8 cellular contexts compared by ENCODE assay signal in genomic region chr1:31588751-31589515, GRCh38. TPM values are rescaled to one million over a fixed set of nuclear protein-coding genes. Genes with fewer than 3 reads are reported as not detected.
DNase-seq lines count a peak whose midpoint lies in the region; TF ChIP-seq lines count a peak whose summit lies in the region.

No MANE protein-coding gene starts in this region.

- H4K20me1 ChIP-seq in hepatocyte (ENCODE audit: insufficient read depth, poor library complexity, severe bottlenecking), result no peaks in the 10 kb centered on the region

- in situ Hi-C loops in astrocyte of the spinal cord (cut with HindIII; ENCODE audit: low sequenced_read_pairs), result no loop called here

- H3K9me2 ChIP-seq in hepatocyte (replicated peaks; ENCODE audit: insufficient read depth), result no peaks in the 10 kb centered on the region

- DNase-seq in COLO668 (lab: John Stamatoyannopoulos, UW; ENCODE audit: unreplicated experiment) (peak; percentile 58), astrocyte of the spinal cord (ENCODE audit: low read depth, low spot score) (no peak), hepatocyte (ENCODE audit: low spot score) (peak; percentile 61), NCI-H774 (lab: John Stamatoyannopoulos, UW) (no peak), NCI-H510A treated with DMSO at 0.1 percent for 48 hours (lab: John Stamatoyannopoulos, UW) (no peak), medulla oblongata (ENCODE audit: extremely low spot score) (no peak), NCI-H1092 treated with DMSO at 0.1 percent for 48 hours (lab: John Stamatoyannopoulos, UW) (no peak)

- no peaks in the 10 kb centered on the region for H3K79me2 ChIP-seq in hepatocyte

- peak overlapping the region; percentile 4 for H3K9ac ChIP-seq in rectal smooth muscle tissue (ENCODE audit: low read length)

- H3K36me3 ChIP-seq in hepatocyte (replicated peaks; ENCODE audit: insufficient read depth, low read depth), result no peaks in the 10 kb centered on the region
- H3K36me3 ChIP-seq in rectal smooth muscle tissue (ENCODE audit: control insufficient read depth, insufficient read depth, low read length), result no peaks in the 10 kb centered on the region

- peak overlapping the region; percentile 86 for H3K4me2 ChIP-seq in hepatocyte

- 23% methylated on average over 43 of the region's 62 CpGs for WGBS in hepatocyte (ENCODE audit: low lambda C conversion rate, missing lambda C conversion rate)

- H3K27me3 ChIP-seq in hepatocyte, result no peaks in the 10 kb centered on the region
- H3K27me3 ChIP-seq in rectal smooth muscle tissue (ENCODE audit: control insufficient read depth, insufficient read depth, low read length), result no peaks in the 10 kb centered on the region

- TF ChIP-seq CTCF in astrocyte of the spinal cord (IDR thresholded peaks at IDR 0.05; ENCODE audit: low read depth, low read length) (no peak), hepatocyte (IDR thresholded peaks at IDR 0.05; ENCODE audit: poor library complexity) (no peak)

- peak overlapping the region; percentile 79 for H2AFZ ChIP-seq in hepatocyte

- no peaks in the 10 kb centered on the region for H3K9me3 ChIP-seq in hepatocyte (ENCODE audit: low read depth)

- H3K4me3 ChIP-seq in astrocyte of the spinal cord (ENCODE audit: low read depth, low read length) (peak overlapping the region; percentile 13), hepatocyte (no peak overlapping the region), rectal smooth muscle tissue (ENCODE audit: low read length) (peak overlapping the region; percentile 54)

- H3K27ac ChIP-seq in hepatocyte (peak overlapping the region; percentile 72), rectal smooth muscle tissue (ENCODE audit: low read depth, low read length) (peak overlapping the region; percentile 97)

- H3K4me1 ChIP-seq in hepatocyte (ENCODE audit: insufficient read depth) (peaks cover 23% of the 10 kb centered on the region), rectal smooth muscle tissue (ENCODE audit: control insufficient read depth, insufficient read depth, low read length) (peaks cover 23% of the 10 kb centered on the region)

RNA-seq across cellular contexts. Expression of gene TINAGL1, which starts 12.6 kb away (rescaled TPM):
- total RNA-seq in hepatocyte, result 46.2 and 58.3 TPM in 2 replicates
- 64.4 and 69.4 TPM in 2 replicates for polyA plus RNA-seq in hepatocyte

RNA-seq across cellular contexts. Expression of gene HCRTR1, which starts 28.6 kb away (rescaled TPM):
- total RNA-seq in hepatocyte, result 0.28 TPM in 1 of 2 replicates, not detected in the other
- 0.68 TPM in 1 of 2 replicates, not detected in the other for polyA plus RNA-seq in hepatocyte

RNA-seq across cellular contexts. Expression of gene PEF1, which starts 55.7 kb away (rescaled TPM):
- total RNA-seq in hepatocyte, result 70.7 and 85.9 TPM in 2 replicates
- 85.5 and 89.0 TPM in 2 replicates for polyA plus RNA-seq in hepatocyte

Comparison
In these comparisons a context has a peak if more than half of its experiments do, and no peak if none do; other contexts are left out.
1. DNase-seq: peak in COLO668 (single experiment) and hepatocyte (single experiment); none in astrocyte of the spinal cord (single experiment), NCI-H774 (single experiment), NCI-H510A treated with DMSO at 0.1 percent for 48 hours (single experiment), medulla oblongata (single experiment) and NCI-H1092 treated with DMSO at 0.1 percent for 48 hours (single experiment).